1 cellular context compared by ENCODE assay signal in genomic region chr2:241329669-241330615, GRCh38.
A peak's percentile ranks its signal among the peaks of the same experiment; 100 is the strongest.
TF ChIP-seq lines count a peak whose summit lies in the region.

No MANE protein-coding gene starts in this region.

TF ChIP-seq in HCT116, 20 proteins besides CTCF, POLR2A, EP300 and RAD21:
- TF ChIP-seq ELF1 (IDR thresholded peaks at IDR 0.05; ENCODE audit: borderline replicate concordance, low read depth) (no peak), ATF3 (IDR thresholded peaks at IDR 0.05) (0 out of 2 replicates have a peak, but pooled peaks have one; percentile 14)
TF ChIP-seq in HCT116: peak in this region for 1.
